10 cellular contexts compared by ENCODE assay signal in genomic region chr1:106268070-106268469, GRCh38.
DNase-seq lines count a peak whose midpoint lies in the region; TF ChIP-seq lines count a peak whose summit lies in the region.
"Had no signal": no experiment of that assay in that cellular context is flagged by ENCODE, and none has a peak within 500 bp of the region (broad histone marks: within the 10 kb centered on the region; RNA-seq: fewer than 3 reads in every experiment).

No MANE protein-coding gene starts in this region.

- peaks cover 19% of the 10 kb centered on the region for H3K9me3 Mint-ChIP-seq in osteocyte (ENCODE audit: unreplicated experiment)

- no peaks in the 10 kb centered on the region for H3K36me3 ChIP-seq in HEK293 (ENCODE audit: control insufficient read depth in 2 of 2, insufficient read depth in 1 of 2, low read length in 2 of 2)
- H3K36me3 ChIP-seq in OCI-LY7 (ENCODE audit: insufficient read depth, low read length), result no peaks in the 10 kb centered on the region
- no peaks in the 10 kb centered on the region for H3K36me3 ChIP-seq in Karpas-422 (ENCODE audit: insufficient read depth, low read length)
- H3K36me3 ChIP-seq: Peyer's patch had no signal

- H3K9ac ChIP-seq in Karpas-422 (ENCODE audit: low read length), result no peak overlapping the region

- H3K4me2 ChIP-seq in OCI-LY7 (ENCODE audit: low read length) (no peak overlapping the region), Karpas-422 (ENCODE audit: low read depth, low read length, poor library complexity, severe bottlenecking) (no peak overlapping the region)

- no TSS peak for BruUV-seq in OCI-LY7 (replicated peaks; lab: Mats Ljungman, UMichigan)

- H3K4me3 Mint-ChIP-seq in osteocyte (ENCODE audit: unreplicated experiment), result no peak overlapping the region

- no peaks in the 10 kb centered on the region for H3K27me3 ChIP-seq in Karpas-422 (ENCODE audit: low read length)
- H3K27me3 ChIP-seq: Peyer's patch had no signal

- H3K4me3 ChIP-seq in HEK293 (ENCODE audit: low read depth, low read length) (no peak overlapping the region), OCI-LY7 (ENCODE audit: low read depth, low read length, poor library complexity, severe bottlenecking) (no peak overlapping the region), Karpas-422 (ENCODE audit: low read length) (no peak overlapping the region)
- H3K4me3 ChIP-seq: lung, Peyer's patch had no signal

- DNase-seq in AG20443 (ENCODE audit: low spot score) (peak; percentile 13), OCI-LY7 (ENCODE audit: low spot score) (no peak), fibroblast of gingiva (ENCODE audit: low read depth) (peak; percentile 16), osteocyte (ENCODE audit: extremely low spot score, unreplicated experiment) (no peak), NCI-H226 (no peak), Karpas-422 (no peak)
- DNase-seq in stimulated activated CD4-positive, alpha-beta T cell treated with anti-CD3 and anti-CD28 coated beads, Interleukin-4, amount 100 ng/mL, for 1 hour, result no peak
- DNase-seq: Peyer's patch had no signal

- H4K20me1 ChIP-seq in OCI-LY7 (ENCODE audit: insufficient read depth, low read length), result no peaks in the 10 kb centered on the region
- no peaks in the 10 kb centered on the region for H4K20me1 ChIP-seq in Karpas-422 (ENCODE audit: insufficient read depth, low read depth, low read length)

- no peaks in the 10 kb centered on the region for H3K4me1 Mint-ChIP-seq in osteocyte (ENCODE audit: unreplicated experiment)

- H3K9me2 ChIP-seq in OCI-LY7 (ENCODE audit: insufficient read depth, low read length) (no peaks in the 10 kb centered on the region), Karpas-422 (replicated peaks; ENCODE audit: insufficient read depth, low read length) (no peaks in the 10 kb centered on the region)

- H2AFZ ChIP-seq in OCI-LY7 (ENCODE audit: low read length) (no peak overlapping the region), Karpas-422 (ENCODE audit: low read length) (no peak overlapping the region)

- peak; percentile 28; the same call in 1 of the 2 replicates for TF ChIP-seq CTCF in HEK293 (tag by site-specific recombination; IDR thresholded peaks at IDR 0.05)
- TF ChIP-seq CTCF in OCI-LY7 (conservative IDR thresholded peaks at IDR 0.05; ENCODE audit: low read length), result 0 out of 2 replicates have a peak, but pooled peaks have one; percentile 35
- TF ChIP-seq CTCF in osteocyte (IDR thresholded peaks at IDR 0.05), result no peak

- intact Hi-C loops in OCI-LY7 (cut with micrococcal nuclease; ENCODE audit: unreplicated experiment), result no loop called here

- POLR2A ChIA-PET in HEK293 (lab: Yijun Ruan, JAX) (no interaction called here), OCI-LY7 (lab: Charles Lee) (no interaction called here)

- H3K79me2 ChIP-seq in OCI-LY7 (ENCODE audit: insufficient read depth, low read depth, low read length) (no peaks in the 10 kb centered on the region), Karpas-422 (ENCODE audit: low read length) (no peaks in the 10 kb centered on the region)

- H3K27me3 Mint-ChIP-seq in osteocyte (ENCODE audit: unreplicated experiment), result peaks cover 2% of the 10 kb centered on the region

- H3K4me1 ChIP-seq in HEK293 (ENCODE audit: control insufficient read depth, insufficient read depth, low read length) (no peaks in the 10 kb centered on the region), OCI-LY7 (ENCODE audit: insufficient read depth, low read length, poor library complexity, severe bottlenecking) (no peaks in the 10 kb centered on the region), Karpas-422 (ENCODE audit: low read length) (no peaks in the 10 kb centered on the region)
- H3K4me1 ChIP-seq: Peyer's patch had no signal

- H3K27ac ChIP-seq in HEK293 (ENCODE audit: extremely low read depth, low read depth, low read length) (no peak overlapping the region), OCI-LY7 (ENCODE audit: low read depth, low read length, poor library complexity, severe bottlenecking) (no peak overlapping the region), Karpas-422 (ENCODE audit: low read length) (no peak overlapping the region)
- H3K27ac ChIP-seq: Peyer's patch had no signal

- H3K9me3 ChIP-seq in HEK293 (ENCODE audit: control insufficient read depth, insufficient read depth, low read depth, low read length), result no peaks in the 10 kb centered on the region
- no peaks in the 10 kb centered on the region for H3K9me3 ChIP-seq in OCI-LY7 (ENCODE audit: low read length)
- H3K9me3 ChIP-seq in Karpas-422 (ENCODE audit: low read length), result peaks cover 42% of the 10 kb centered on the region
- H3K9me3 ChIP-seq: Peyer's patch had no signal

- H3K36me3 Mint-ChIP-seq in osteocyte (ENCODE audit: unreplicated experiment), result no peaks in the 10 kb centered on the region

- CTCF ChIA-PET in HEK293 (lab: Yijun Ruan, JAX), result interaction anchor here (0.6 kb wide), 1 partner anchor 9 kb away, joined by 3 read pairs; no protein-coding TSS in a partner anchor
- CTCF ChIA-PET in OCI-LY7 (lab: Charles Lee; ENCODE audit: unreplicated experiment), result no interaction called here

- no peak overlapping the region for H3K27ac Mint-ChIP-seq in osteocyte (ENCODE audit: unreplicated experiment)

TF ChIP-seq in HEK293, 187 proteins besides CTCF, POLR2A, EP300 and RAD21:
- TF ChIP-seq ZNF324 (tag by site-specific recombination; IDR thresholded peaks at IDR 0.05) (no peak), ZBTB8A (tag by site-specific recombination; IDR thresholded peaks at IDR 0.05) (no peak), ZNF654 (tag by site-specific recombination; IDR thresholded peaks at IDR 0.05; ENCODE audit: low read depth) (peak; percentile 25; the same call in 1 of the 2 replicates), OSR2 (tag by site-specific recombination; IDR thresholded peaks at IDR 0.05) (no peak), ZNF175 (tag by site-specific recombination; IDR thresholded peaks at IDR 0.05) (no peak), ZNF776 (tag by site-specific recombination; IDR thresholded peaks at IDR 0.05; ENCODE audit: borderline replicate concordance) (no peak), ZBTB7A (tag by site-specific recombination; IDR thresholded peaks at IDR 0.05; ENCODE audit: low read depth) (no peak)
- TF ChIP-seq, protein P1, sequence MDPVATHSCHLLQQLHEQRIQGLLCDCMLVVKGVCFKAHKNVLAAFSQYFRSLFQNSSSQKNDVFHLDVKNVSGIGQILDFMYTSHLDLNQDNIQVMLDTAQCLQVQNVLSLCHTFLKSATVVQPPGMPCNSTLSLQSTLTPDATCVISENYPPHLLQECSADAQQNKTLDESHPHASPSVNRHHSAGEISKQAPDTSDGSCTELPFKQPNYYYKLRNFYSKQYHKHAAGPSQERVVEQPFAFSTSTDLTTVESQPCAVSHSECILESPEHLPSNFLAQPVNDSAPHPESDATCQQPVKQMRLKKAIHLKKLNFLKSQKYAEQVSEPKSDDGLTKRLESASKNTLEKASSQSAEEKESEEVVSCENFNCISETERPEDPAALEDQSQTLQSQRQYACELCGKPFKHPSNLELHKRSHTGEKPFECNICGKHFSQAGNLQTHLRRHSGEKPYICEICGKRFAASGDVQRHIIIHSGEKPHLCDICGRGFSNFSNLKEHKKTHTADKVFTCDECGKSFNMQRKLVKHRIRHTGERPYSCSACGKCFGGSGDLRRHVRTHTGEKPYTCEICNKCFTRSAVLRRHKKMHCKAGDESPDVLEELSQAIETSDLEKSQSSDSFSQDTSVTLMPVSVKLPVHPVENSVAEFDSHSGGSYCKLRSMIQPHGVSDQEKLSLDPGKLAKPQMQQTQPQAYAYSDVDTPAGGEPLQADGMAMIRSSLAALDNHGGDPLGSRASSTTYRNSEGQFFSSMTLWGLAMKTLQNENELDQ (tag by site-specific recombination; IDR thresholded peaks at IDR 0.05; ENCODE audit: low read depth), result no peak

Comparison
In these comparisons a context has a peak if more than half of its experiments do, and no peak if none do; other contexts are left out.
1. DNase-seq: peak in AG20443 (single experiment) and fibroblast of gingiva (single experiment); none in OCI-LY7 (single experiment), osteocyte (single experiment), stimulated activated CD4-positive, alpha-beta T cell treated with anti-CD3 and anti-CD28 coated beads, Interleukin-4, amount 100 ng/mL, for 1 hour (single experiment), NCI-H226 (single experiment) and Karpas-422 (single experiment).